ENCODE assay signal across 9 cellular contexts in genomic region chr2:59025157-59025757, GRCh38.
DNase-seq lines count a peak whose midpoint lies in the region; ATAC-seq and TF ChIP-seq lines count a peak whose summit lies in the region.
"Had no signal": no experiment of that assay in that cellular context is flagged by ENCODE, and none has a peak within 500 bp of the region (broad histone marks: within the 10 kb centered on the region; RNA-seq: fewer than 3 reads in every experiment).

No MANE protein-coding gene starts in this region.

- H3K4me1 ChIP-seq in OCI-LY7 (ENCODE audit: insufficient read depth, low read length, poor library complexity, severe bottlenecking) = no peaks in the 10 kb centered on the region

- DNase-seq in AG04449 (ENCODE audit: low read depth, low spot score) (no peak), GM04504 (ENCODE audit: low read depth) (peak; percentile 3), OCI-LY7 (ENCODE audit: low spot score) (peak; percentile 47), ecto neural progenitor cell (ENCODE audit: low spot score) (peak; percentile 80), naive B cell (peak; percentile 46), inferior parietal cortex (ENCODE audit: extremely low spot score) (no peak), GF-D8 (lab: John Stamatoyannopoulos, UW) (no peak)

- H3K9me3 ChIP-seq in OCI-LY7 (ENCODE audit: low read length) = no peaks in the 10 kb centered on the region

- H3K4me3 Mint-ChIP-seq in naive B cell = no peak overlapping the region
- H3K4me3 Mint-ChIP-seq: IgD-negative memory B cell had no signal

- no TSS peak for BruUV-seq in OCI-LY7 (replicated peaks; lab: Mats Ljungman, UMichigan)

- H3K36me3 Mint-ChIP-seq in naive B cell = no peaks in the 10 kb centered on the region
- H3K36me3 Mint-ChIP-seq: IgD-negative memory B cell had no signal

- no peaks in the 10 kb centered on the region for H3K36me3 ChIP-seq in OCI-LY7 (ENCODE audit: insufficient read depth, low read length)

- no peaks in the 10 kb centered on the region for H3K9me2 ChIP-seq in OCI-LY7 (ENCODE audit: insufficient read depth, low read length)

- no peaks in the 10 kb centered on the region; the same call in 1 of the 2 replicates for H4K20me1 ChIP-seq in OCI-LY7 (ENCODE audit: insufficient read depth, low read length)

- H3K4me1 Mint-ChIP-seq in naive B cell = peaks cover 0 to 5% (median 3%) of the 10 kb centered on the region in 3 donors

- POLR2A ChIA-PET in AG04449 (lab: Yijun Ruan, JAX) (no interaction called here), OCI-LY7 (lab: Charles Lee) (interaction anchor here (0.5 to 1.0 kb wide), 2 partner anchors 10 to 21 kb away, joined by 3 read pairs; no protein-coding TSS in a partner anchor)

- intact Hi-C loops in OCI-LY7 (cut with micrococcal nuclease; ENCODE audit: unreplicated experiment) = loop anchor here (5.0 kb wide), 2 partner anchors 1542 to 1557 kb away; no protein-coding TSS in a partner anchor

- H3K4me3 ChIP-seq in AG04449 (ENCODE audit: low read depth, low read length) (no peak overlapping the region), OCI-LY7 (ENCODE audit: low read depth, low read length, poor library complexity, severe bottlenecking) (no peak overlapping the region)

- TF ChIP-seq CTCF in AG04449 (IDR thresholded peaks at IDR 0.05; ENCODE audit: insufficient read depth, low read length, missing control alignments) (peak; percentile 91), OCI-LY7 (conservative IDR thresholded peaks at IDR 0.05; ENCODE audit: low read length) (peak; percentile 92)

- no peak overlapping the region for H3K27ac ChIP-seq in OCI-LY7 (ENCODE audit: low read depth, low read length, poor library complexity, severe bottlenecking)

- CTCF ChIA-PET in AG04449 (lab: Yijun Ruan, JAX) = interaction anchor here (0.6 to 4.7 kb wide), 29 partner anchors 10 to 1558 kb away, joined by 3 to 48 read pairs (median 4); no protein-coding TSS in a partner anchor
- CTCF ChIA-PET in OCI-LY7 (lab: Charles Lee; ENCODE audit: unreplicated experiment) = no interaction called here

- H3K27me3 Mint-ChIP-seq in naive B cell = peaks cover 0 to 13% (median 8%) of the 10 kb centered on the region in 3 donors
- H3K27me3 Mint-ChIP-seq: IgD-negative memory B cell had no signal

- H3K27ac Mint-ChIP-seq in naive B cell = no peak overlapping the region
- H3K27ac Mint-ChIP-seq: IgD-negative memory B cell had no signal

- no peaks in the 10 kb centered on the region for H3K79me2 ChIP-seq in OCI-LY7 (ENCODE audit: insufficient read depth, low read depth, low read length)

- no peak overlapping the region for H2AFZ ChIP-seq in OCI-LY7 (ENCODE audit: low read length)

- H3K9me3 Mint-ChIP-seq in naive B cell = no peaks in the 10 kb centered on the region
- H3K9me3 Mint-ChIP-seq: IgD-negative memory B cell had no signal

- ATAC-seq in HG02973 (IDR thresholded peaks at IDR 0.05; ENCODE audit: unreplicated experiment) (peak; percentile 71), naive B cell (ENCODE audit: low read depth in 2 of 2) (peak; percentile 70 to 88)

- no peak overlapping the region for H3K4me2 ChIP-seq in OCI-LY7 (ENCODE audit: low read length)

Comparison
In these comparisons a context has a peak if more than half of its experiments do, and no peak if none do; other contexts are left out.
1. DNase-seq: peak in GM04504 (single experiment), OCI-LY7 (single experiment), ecto neural progenitor cell (single experiment) and naive B cell (single experiment); none in AG04449 (single experiment), inferior parietal cortex (single experiment) and GF-D8 (single experiment).